In genomic region chr6:63644668-63645326, GRCh38 we compare ENCODE assay signal across 12 cellular contexts. TPM values are rescaled to one million over a fixed set of nuclear protein-coding genes. Genes with fewer than 3 reads are reported as not detected.
DNase-seq lines count a peak whose midpoint lies in the region; ATAC-seq lines count a peak whose summit lies in the region.
"Had no signal": no experiment of that assay in that cellular context is flagged by ENCODE, and none has a peak within 500 bp of the region (broad histone marks: within the 10 kb centered on the region; RNA-seq: fewer than 3 reads in every experiment).

No MANE protein-coding gene starts in this region.

- POLR2A ChIA-PET in naive thymus-derived CD4-positive, alpha-beta T cell (lab: Charles Lee) = interaction anchor here (2.3 kb wide), 1 partner anchor 9 kb away, joined by 7 read pairs; the partner anchor contains the start of gene PHF3

- H3K27me3 ChIP-seq in naive thymus-derived CD4-positive, alpha-beta T cell (ENCODE audit: control insufficient read depth in 2 of 2, insufficient read depth in 2 of 2, low read length in 2 of 2) = no peaks in the 10 kb centered on the region
- H3K27me3 ChIP-seq: uterus had no signal

- H3K27ac ChIP-seq in naive thymus-derived CD4-positive, alpha-beta T cell (ENCODE audit: low read depth, low read length) = no peak overlapping the region
- H3K27ac ChIP-seq: prostate gland, uterus had no signal

- no peak overlapping the region for H3K4me3 Mint-ChIP-seq in effector memory CD8-positive, alpha-beta T cell
- H3K4me3 Mint-ChIP-seq in naive thymus-derived CD4-positive, alpha-beta T cell = peak overlapping the region in 9 of 10 donors; percentile 21 to 64 (median 37)
- H3K4me3 Mint-ChIP-seq: activated CD8-positive, alpha-beta T cell treated with anti-CD3 and anti-CD28 coated beads, Interleukin-2, amount 10 ng/mL, durations not matched to agents 7 days and 5 days; CD14-positive monocyte had no signal

- H3K9me3 ChIP-seq in naive thymus-derived CD4-positive, alpha-beta T cell (ENCODE audit: control insufficient read depth in 2 of 3, low read length in 3 of 3) = no peaks in the 10 kb centered on the region
- H3K9me3 ChIP-seq: prostate gland, uterus had no signal

- CTCF ChIA-PET in naive thymus-derived CD4-positive, alpha-beta T cell (lab: Charles Lee) = no interaction called here

- H3K4me3 ChIP-seq in naive thymus-derived CD4-positive, alpha-beta T cell (ENCODE audit: low read length) = no peak overlapping the region
- H3K4me3 ChIP-seq: prostate gland, uterus had no signal

- ATAC-seq in effector memory CD8-positive, alpha-beta T cell (replicated peaks) = no peak
- no peak for ATAC-seq in naive thymus-derived CD4-positive, alpha-beta T cell

- H3K9me3 Mint-ChIP-seq in effector memory CD8-positive, alpha-beta T cell = no peaks in the 10 kb centered on the region
- H3K9me3 Mint-ChIP-seq in naive thymus-derived CD4-positive, alpha-beta T cell = no peaks in the 10 kb centered on the region
- H3K9me3 Mint-ChIP-seq: CD14-positive monocyte had no signal

- peak overlapping the region; percentile 35 to 62 for H3K27ac Mint-ChIP-seq in effector memory CD8-positive, alpha-beta T cell
- peak overlapping the region in 4 of 9 donors; percentile 28 to 65 (median 38) for H3K27ac Mint-ChIP-seq in naive thymus-derived CD4-positive, alpha-beta T cell
- H3K27ac Mint-ChIP-seq: activated CD8-positive, alpha-beta T cell treated with anti-CD3 and anti-CD28 coated beads, Interleukin-2, amount 10 ng/mL, durations not matched to agents 7 days and 5 days had no signal

- H3K36me3 ChIP-seq in naive thymus-derived CD4-positive, alpha-beta T cell (ENCODE audit: control insufficient read depth in 2 of 3, insufficient read depth in 3 of 3, low read length in 3 of 3) = no peaks in the 10 kb centered on the region
- H3K36me3 ChIP-seq: prostate gland, uterus had no signal

- peaks cover 22% of the 10 kb centered on the region for H3K36me3 Mint-ChIP-seq in effector memory CD8-positive, alpha-beta T cell (ENCODE audit: insufficient read depth)
- peaks cover 0 to 7% (median 0%) of the 10 kb centered on the region in 5 donors for H3K36me3 Mint-ChIP-seq in naive thymus-derived CD4-positive, alpha-beta T cell

- intact Hi-C loops in naive thymus-derived CD4-positive, alpha-beta T cell (cut with micrococcal nuclease) = loop anchor here (1.0 kb wide), 2 partner anchors 8 to 9 kb away; partner anchors contain the start of gene PHF3 (in 1 of the 2)

- H3K4me1 Mint-ChIP-seq in effector memory CD8-positive, alpha-beta T cell (ENCODE audit: low read depth in 2 of 2) = peaks cover 32 to 65% of the 10 kb centered on the region in 2 donors
- H3K4me1 Mint-ChIP-seq in naive thymus-derived CD4-positive, alpha-beta T cell = peaks cover 35 to 97% (median 77%) of the 10 kb centered on the region in 7 donors

- H3K27me3 Mint-ChIP-seq in effector memory CD8-positive, alpha-beta T cell = no peaks in the 10 kb centered on the region
- H3K27me3 Mint-ChIP-seq in naive thymus-derived CD4-positive, alpha-beta T cell = no peaks in the 10 kb centered on the region

- DNase-seq in Caki2 (ENCODE audit: low read depth) (peak; percentile 62), NCI-H1092 (lab: John Stamatoyannopoulos, UW) (peak; percentile 0), SKM-1 (lab: John Stamatoyannopoulos, UW; ENCODE audit: unreplicated experiment) (no peak), cerebellum (ENCODE audit: low spot score) (no peak), foreskin melanocyte (no peak)
- DNase-seq in effector memory CD8-positive, alpha-beta T cell = no peak
- no peak for DNase-seq in naive thymus-derived CD4-positive, alpha-beta T cell
- no peak for DNase-seq in activated naive CD4-positive, alpha-beta T cell treated with Interleukin-2 at 50 U/mL for 16 hours
- DNase-seq: activated CD8-positive, alpha-beta T cell treated with anti-CD3 and anti-CD28 coated beads, Interleukin-2, amount 10 ng/mL, durations not matched to agents 7 days and 5 days; uterus had no signal

- in situ Hi-C loops in Caki2 (cut with HindIII; ENCODE audit: low pct_unique_long_range_greater_than_20kb, low sequenced_read_pairs) = no loop called here

- H3K4me1 ChIP-seq in naive thymus-derived CD4-positive, alpha-beta T cell (ENCODE audit: control insufficient read depth in 2 of 2, insufficient read depth in 2 of 2, low read length in 2 of 2) = peaks cover 28 to 36% of the 10 kb centered on the region in 2 donors
- H3K4me1 ChIP-seq: prostate gland had no signal

RNA-seq across cellular contexts. Expression of gene PHF3, which starts 9.2 kb away (rescaled TPM):
- total RNA-seq in Caki2 (2014; rRNA removed; shearing (Covaris generic); ENCODE audit: low replicate concordance) = 12.6 and 36.9 TPM in 2 replicates
- 100 to 1,000 TPM in 3 of 5 experiments, 10 to 100 TPM in 2; 56.8 to 141 (median 108) TPM for total RNA-seq in naive thymus-derived CD4-positive, alpha-beta T cell
- polyA plus RNA-seq in naive thymus-derived CD4-positive, alpha-beta T cell = 10 to 100 TPM; 40.0 to 54.1 TPM
- 87.2 TPM for total RNA-seq in cerebellum

Comparison
In these comparisons a context has a peak if more than half of its experiments do, and no peak if none do; other contexts are left out.
1. DNase-seq: peak in Caki2 (single experiment) and NCI-H1092 (single experiment); none in effector memory CD8-positive, alpha-beta T cell (0 of 3), naive thymus-derived CD4-positive, alpha-beta T cell (0 of 9), SKM-1 (single experiment), cerebellum (single experiment), foreskin melanocyte (single experiment) and activated naive CD4-positive, alpha-beta T cell treated with Interleukin-2 at 50 U/mL for 16 hours (single experiment).
2. H3K4me3 Mint-ChIP-seq: peak in naive thymus-derived CD4-positive, alpha-beta T cell (9 of 10); none in effector memory CD8-positive, alpha-beta T cell (0 of 2).